ENCODE assay signal across 8 cellular contexts in genomic region chr1:206909883-206910318, GRCh38. TPM values are rescaled to one million over a fixed set of nuclear protein-coding genes. Genes with fewer than 3 reads are reported as not detected.
A peak's percentile ranks its signal among the peaks of the same experiment; 100 is the strongest.
DNase-seq lines count a peak whose midpoint lies in the region; ATAC-seq and TF ChIP-seq lines count a peak whose summit lies in the region.

No MANE protein-coding gene starts in this region.

- H3K36me3 ChIP-seq in right lobe of liver (no peaks in the 10 kb centered on the region), tibial nerve (no peaks in the 10 kb centered on the region), SJCRH30 (no peaks in the 10 kb centered on the region)

- H3K9me3 ChIP-seq in right lobe of liver (no peaks in the 10 kb centered on the region), tibial nerve (no peaks in the 10 kb centered on the region), SJCRH30 (replicated peaks) (no peaks in the 10 kb centered on the region)

- peak overlapping the region; percentile 47 for H3K4me3 Mint-ChIP-seq in central memory CD8-positive, alpha-beta T cell

- DNase-seq in activated CD8-positive, alpha-beta memory T cell treated with anti-CD3 and anti-CD28 coated beads, Interleukin-2, amount 50 U/mL, for 48 hours = peak; percentile 43
- DNase-seq in activated CD8-positive, alpha-beta memory T cell treated with anti-CD3 and anti-CD28 coated beads, Interleukin-2, amount 50 U/mL, for 4 hours = no peak
- no peak for DNase-seq in central memory CD8-positive, alpha-beta T cell (ENCODE audit: low spot score in 2 of 2)
- DNase-seq in right lobe of liver = peak in 1 of 3 donors; percentile 46
- DNase-seq in tibial nerve (ENCODE audit: low spot score in 2 of 2) = no peak
- DNase-seq in NCI-H748 treated with DMSO at 0.1 percent for 48 hours (lab: John Stamatoyannopoulos, UW) = no peak
- no peak for DNase-seq in SJCRH30

- H3K9me3 Mint-ChIP-seq in central memory CD8-positive, alpha-beta T cell = no peaks in the 10 kb centered on the region

- no peak for TF ChIP-seq EP300 in tibial nerve (IDR thresholded peaks at IDR 0.05)

- H3K27me3 Mint-ChIP-seq in central memory CD8-positive, alpha-beta T cell = no peaks in the 10 kb centered on the region

- intact Hi-C loops in right lobe of liver (cut with DNase I) = loop anchor here (10.0 kb wide), 4 partner anchors 45 to 435 kb away; partner anchors contain the start of genes DYRK3 (in 1 of the 2), IKBKE (in 1 of the 2) and IL20 (in 1 of the 2)

- TF ChIP-seq POLR2A in right lobe of liver (IDR thresholded peaks at IDR 0.05) = no peak
- no peak for TF ChIP-seq POLR2A in tibial nerve (IDR thresholded peaks at IDR 0.05)

- H3K27me3 ChIP-seq in right lobe of liver (no peaks in the 10 kb centered on the region), tibial nerve (peaks cover 0 to 34% of the 10 kb centered on the region in 2 donors), SJCRH30 (peaks cover 14% of the 10 kb centered on the region)

- TF ChIP-seq CTCF in right lobe of liver (IDR thresholded peaks at IDR 0.05) = no peak
- no peak for TF ChIP-seq CTCF in tibial nerve (IDR thresholded peaks at IDR 0.05)

- H3K27ac ChIP-seq in right lobe of liver = peak overlapping the region in 2 of 3 donors; percentile 34 to 47
- peak overlapping the region in 1 of 4 donors; percentile 39 for H3K27ac ChIP-seq in tibial nerve
- H3K27ac ChIP-seq in SJCRH30 = no peak overlapping the region

- peaks cover 66% of the 10 kb centered on the region for H3K36me3 Mint-ChIP-seq in central memory CD8-positive, alpha-beta T cell (ENCODE audit: insufficient read depth)

- 33% methylated on average over 9 of the region's 14 CpGs for WGBS in right lobe of liver (ENCODE audit: insufficient coverage, low coverage, low lambda C conversion rate, missing lambda C conversion rate)
- 24 to 25% methylated on average over 10 to 14 of the region's 14 CpGs for WGBS in tibial nerve, 2 donors

- H3K27ac Mint-ChIP-seq in central memory CD8-positive, alpha-beta T cell (ENCODE audit: low read depth) = no peak overlapping the region

- H3K4me1 ChIP-seq in right lobe of liver = peaks cover 0 to 10% (median 0%) of the 10 kb centered on the region in 4 donors
- H3K4me1 ChIP-seq in tibial nerve = peaks cover 0 to 20% (median 15%) of the 10 kb centered on the region in 4 donors
- no peaks in the 10 kb centered on the region for H3K4me1 ChIP-seq in SJCRH30

- H3K4me3 ChIP-seq in right lobe of liver (peak overlapping the region; percentile 46 to 54 (median 52)), tibial nerve (peak overlapping the region; percentile 20 to 57 (median 30)), SJCRH30 (no peak overlapping the region)

- no peak for ATAC-seq in central memory CD8-positive, alpha-beta T cell (replicated peaks; ENCODE audit: extremely low read depth, poor library complexity, severe bottlenecking)
- ATAC-seq in right lobe of liver (peak; percentile 20 to 39 (median 26)), GM18511 (IDR thresholded peaks at IDR 0.05; ENCODE audit: unreplicated experiment) (no peak)

- peaks cover 83% of the 10 kb centered on the region for H3K4me1 Mint-ChIP-seq in central memory CD8-positive, alpha-beta T cell

RNA-seq across cellular contexts. Expression of gene FCMR, which starts 11.8 kb away (rescaled TPM):
- total RNA-seq in right lobe of liver = 1 to 10 TPM in 5 of 6 experiments, under 1 TPM in 1; 0.80 to 3.2 (median 1.4) TPM
- 1 to 10 TPM; 1.8 to 3.1 (median 2.6) TPM for total RNA-seq in tibial nerve
- not detected in 2 replicates for total RNA-seq in SJCRH30 (2014; rRNA removed; shearing (Covaris generic))

RNA-seq across cellular contexts. Expression of gene IL24, which starts 12.7 kb away (rescaled TPM):
- total RNA-seq in right lobe of liver (not detected), tibial nerve (not detected)
- not detected in 2 replicates for total RNA-seq in SJCRH30 (2014; rRNA removed; shearing (Covaris generic))

RNA-seq across cellular contexts. Expression of gene PIGR, which starts 36.4 kb away (rescaled TPM):
- 100 to 1,000 TPM in 2 of 6 experiments, 10 to 100 TPM in 4; 20.6 to 134 (median 85.1) TPM for total RNA-seq in right lobe of liver
- total RNA-seq in tibial nerve = under 1 TPM in 1 of 4 donors, not detected in 3; 0.22 TPM
- not detected in 2 replicates for total RNA-seq in SJCRH30 (2014; rRNA removed; shearing (Covaris generic))

RNA-seq across cellular contexts. Expression of gene IL20, which starts 44.5 kb away (rescaled TPM):
- not detected for total RNA-seq in right lobe of liver
- not detected for total RNA-seq in tibial nerve
- total RNA-seq in SJCRH30 (2014; rRNA removed; shearing (Covaris generic)) = not detected in 2 replicates

Comparison
In these comparisons a context has a peak if more than half of its experiments do, and no peak if none do; other contexts are left out.
1. ATAC-seq: peak in right lobe of liver (4 of 4); none in central memory CD8-positive, alpha-beta T cell (single experiment) and GM18511 (single experiment).
2. RNA of gene PIGR, which starts 36.4 kb away (total RNA-seq): 20.6 to 134 TPM in right lobe of liver; 0.22 TPM in tibial nerve and not detected in SJCRH30; every median in the first group is over 10 times any median in the second.